In genomic region chr15:67824157-67824899, GRCh38 we compare ENCODE assay signal across 13 cellular contexts. TPM values are rescaled to one million over a fixed set of nuclear protein-coding genes. Genes with fewer than 3 reads are reported as not detected.
DNase-seq lines count a peak whose midpoint lies in the region; ATAC-seq and TF ChIP-seq lines count a peak whose summit lies in the region.
"Had no signal": no experiment of that assay in that cellular context is flagged by ENCODE, and none has a peak within 500 bp of the region (broad histone marks: within the 10 kb centered on the region; RNA-seq: fewer than 3 reads in every experiment).

No MANE protein-coding gene starts in this region.

- no peaks in the 10 kb centered on the region for H3K36me3 Mint-ChIP-seq in CD8-positive, alpha-beta memory T cell
- peaks cover 10% of the 10 kb centered on the region for H3K36me3 Mint-ChIP-seq in activated CD8-positive, alpha-beta T cell treated with anti-CD3 and anti-CD28 coated beads, Interleukin-2, amount 10 ng/mL, durations not matched to agents 7 days and 5 days (ENCODE audit: low read depth)
- no peaks in the 10 kb centered on the region for H3K36me3 Mint-ChIP-seq in natural killer cell treated with Interleukin-12 subunit alpha and Interleukin-12 subunit beta and Interleukin-15 and Interleukin-18, amount 100 ng/mL, for 72 hours

- no peaks in the 10 kb centered on the region for H3K36me3 ChIP-seq in CD8-positive, alpha-beta memory T cell (ENCODE audit: insufficient read depth, low read length)
- H3K36me3 ChIP-seq in H7 (replicated peaks; ENCODE audit: control insufficient read depth, insufficient read depth, low read length), result no peaks in the 10 kb centered on the region
- H3K36me3 ChIP-seq: cardiac muscle cell, Peyer's patch had no signal

- DNase-seq in CD8-positive, alpha-beta memory T cell, result no peak
- DNase-seq in H7 (peak; percentile 77), foreskin fibroblast (no peak), medulla oblongata (ENCODE audit: extremely low spot score) (no peak)
- DNase-seq in activated CD8-positive, alpha-beta T cell treated with anti-CD3 and anti-CD28 coated beads, Interleukin-2, amount 10 ng/mL, durations not matched to agents 7 days and 5 days, result no peak
- DNase-seq in natural killer cell treated with Interleukin-12 subunit alpha and Interleukin-12 subunit beta and Interleukin-15 and Interleukin-18, amount 100 ng/mL, for 72 hours (ENCODE audit: low spot score), result no peak
- DNase-seq: GDM1, NCI-H1436 treated with DMSO at 0.1 percent for 48 hours had no signal

- POLR2A ChIA-PET in CD8-positive, alpha-beta memory T cell (lab: Charles Lee), result interaction anchor here (0.6 kb wide), 1 partner anchor 12 kb away, joined by 3 read pairs; no protein-coding TSS in a partner anchor
- POLR2A ChIA-PET in activated CD8-positive, alpha-beta T cell treated with anti-CD3 and anti-CD28 coated beads, Interleukin-2, amount 10 ng/mL, durations not matched to agents 7 days and 5 days (lab: Charles Lee), result interaction anchor here (0.6 to 1.1 kb wide), 2 partner anchors 282 to 286 kb away, joined by 3 to 4 read pairs; partner anchors contain the start of gene MAP2K5

- CTCF ChIA-PET in CD8-positive, alpha-beta memory T cell (lab: Charles Lee), result interaction anchor here (0.6 to 1.9 kb wide), 3 partner anchors 12 to 44 kb away, joined by 3 to 6 read pairs (median 3); no protein-coding TSS in a partner anchor
- CTCF ChIA-PET in activated CD8-positive, alpha-beta T cell treated with anti-CD3 and anti-CD28 coated beads, Interleukin-2, amount 10 ng/mL, durations not matched to agents 7 days and 5 days (lab: Charles Lee), result interaction anchor here (0.8 to 2.6 kb wide), 5 partner anchors 12 to 367 kb away, joined by 3 to 15 read pairs (median 7); no protein-coding TSS in a partner anchor

- H3K4me3 ChIP-seq in CD8-positive, alpha-beta memory T cell (ENCODE audit: low read length), result no peak overlapping the region
- no peak overlapping the region for H3K4me3 ChIP-seq in H7 (ENCODE audit: insufficient read depth, low read depth, low read length)
- H3K4me3 ChIP-seq in foreskin fibroblast (ENCODE audit: low read depth in 1 of 2, low read length in 2 of 2), result no peak overlapping the region
- H3K4me3 ChIP-seq: cardiac muscle cell had no signal

- H3K9me3 Mint-ChIP-seq in CD8-positive, alpha-beta memory T cell, result peaks cover 0 to 2% (median 0%) of the 10 kb centered on the region in 5 donors
- no peaks in the 10 kb centered on the region for H3K9me3 Mint-ChIP-seq in activated CD8-positive, alpha-beta T cell treated with anti-CD3 and anti-CD28 coated beads, Interleukin-2, amount 10 ng/mL, durations not matched to agents 7 days and 5 days (ENCODE audit: insufficient read depth)
- no peaks in the 10 kb centered on the region for H3K9me3 Mint-ChIP-seq in natural killer cell treated with Interleukin-12 subunit alpha and Interleukin-12 subunit beta and Interleukin-15 and Interleukin-18, amount 100 ng/mL, for 72 hours

- peaks cover 38 to 71% (median 49%) of the 10 kb centered on the region in 3 donors for H3K4me1 Mint-ChIP-seq in CD8-positive, alpha-beta memory T cell
- H3K4me1 Mint-ChIP-seq in activated CD8-positive, alpha-beta T cell treated with anti-CD3 and anti-CD28 coated beads, Interleukin-2, amount 10 ng/mL, durations not matched to agents 7 days and 5 days (ENCODE audit: low read depth), result peaks cover 40% of the 10 kb centered on the region
- H3K4me1 Mint-ChIP-seq in natural killer cell treated with Interleukin-12 subunit alpha and Interleukin-12 subunit beta and Interleukin-15 and Interleukin-18, amount 100 ng/mL, for 72 hours (ENCODE audit: low read depth in 2 of 2), result peaks cover 25 to 28% of the 10 kb centered on the region in 2 donors

- H3K27me3 ChIP-seq in CD8-positive, alpha-beta memory T cell (ENCODE audit: insufficient read depth, low read length, poor library complexity, severe bottlenecking), result peaks cover 51% of the 10 kb centered on the region
- peaks cover 99% of the 10 kb centered on the region for H3K27me3 ChIP-seq in H7 (ENCODE audit: control insufficient read depth, insufficient read depth, low read length)

- no peak overlapping the region for H3K27ac ChIP-seq in CD8-positive, alpha-beta memory T cell (ENCODE audit: low read depth, low read length)
- H3K27ac ChIP-seq: cardiac muscle cell, Peyer's patch had no signal

- H3K27ac Mint-ChIP-seq in CD8-positive, alpha-beta memory T cell, result peak overlapping the region in 3 of 8 donors; percentile 7 to 84 (median 8)
- no peak overlapping the region for H3K27ac Mint-ChIP-seq in activated CD8-positive, alpha-beta T cell treated with anti-CD3 and anti-CD28 coated beads, Interleukin-2, amount 10 ng/mL, durations not matched to agents 7 days and 5 days
- peak overlapping the region in 1 of 2 donors; percentile 34 for H3K27ac Mint-ChIP-seq in natural killer cell treated with Interleukin-12 subunit alpha and Interleukin-12 subunit beta and Interleukin-15 and Interleukin-18, amount 100 ng/mL, for 72 hours

- TF ChIP-seq CTCF in foreskin fibroblast (IDR thresholded peaks at IDR 0.05; ENCODE audit: low read depth, low read length), result no peak

- H3K27me3 Mint-ChIP-seq in CD8-positive, alpha-beta memory T cell, result peaks cover 66 to 77% of the 10 kb centered on the region in 2 donors
- H3K27me3 Mint-ChIP-seq in activated CD8-positive, alpha-beta T cell treated with anti-CD3 and anti-CD28 coated beads, Interleukin-2, amount 10 ng/mL, durations not matched to agents 7 days and 5 days (ENCODE audit: low read depth), result peaks cover 75% of the 10 kb centered on the region
- peaks cover 42 to 55% of the 10 kb centered on the region in 2 donors for H3K27me3 Mint-ChIP-seq in natural killer cell treated with Interleukin-12 subunit alpha and Interleukin-12 subunit beta and Interleukin-15 and Interleukin-18, amount 100 ng/mL, for 72 hours

- peak overlapping the region; percentile 77 to 86 (median 83) for H3K4me3 Mint-ChIP-seq in CD8-positive, alpha-beta memory T cell
- peak overlapping the region; percentile 56 for H3K4me3 Mint-ChIP-seq in activated CD8-positive, alpha-beta T cell treated with anti-CD3 and anti-CD28 coated beads, Interleukin-2, amount 10 ng/mL, durations not matched to agents 7 days and 5 days
- H3K4me3 Mint-ChIP-seq in natural killer cell treated with Interleukin-12 subunit alpha and Interleukin-12 subunit beta and Interleukin-15 and Interleukin-18, amount 100 ng/mL, for 72 hours, result peak overlapping the region; percentile 71

- H3K9me3 ChIP-seq in CD8-positive, alpha-beta memory T cell (ENCODE audit: low read length), result no peaks in the 10 kb centered on the region

- no peak for ATAC-seq in activated CD8-positive, alpha-beta T cell treated with anti-CD3 and anti-CD28 coated beads, Interleukin-2, amount 10 ng/mL, durations not matched to agents 7 days and 5 days
- ATAC-seq in natural killer cell treated with Interleukin-12 subunit alpha and Interleukin-12 subunit beta and Interleukin-15 and Interleukin-18, amount 100 ng/mL, for 72 hours, result no peak
- no peak for ATAC-seq in HG02610 (IDR thresholded peaks at IDR 0.05; ENCODE audit: unreplicated experiment)

- peaks cover 21% of the 10 kb centered on the region for H3K4me1 ChIP-seq in CD8-positive, alpha-beta memory T cell (ENCODE audit: insufficient read depth, low read length)

RNA-seq across cellular contexts. Expression of gene SKOR1, which starts 1.0 kb away (rescaled TPM):
- total RNA-seq in CD8-positive, alpha-beta memory T cell, result under 1 TPM; 0.15 to 0.16 TPM
- polyA plus RNA-seq in CD8-positive, alpha-beta memory T cell, result 0.06 TPM
- 0.11 TPM in 1 of 2 replicates, not detected in the other for total RNA-seq in H7 (2014; rRNA removed; shearing (Covaris generic))
- under 1 TPM; 0.21 to 0.32 TPM for total RNA-seq in activated CD8-positive, alpha-beta T cell treated with anti-CD3 and anti-CD28 coated beads, Interleukin-2, amount 10 ng/mL, durations not matched to agents 7 days and 5 days
- total RNA-seq in natural killer cell treated with Interleukin-12 subunit alpha and Interleukin-12 subunit beta and Interleukin-15 and Interleukin-18, amount 100 ng/mL, for 72 hours, result under 1 TPM; 0.42 to 0.48 TPM
- polyA plus RNA-seq: cardiac muscle cell had no signal

RNA-seq across cellular contexts. Expression of gene RNU6-1, which starts 15.5 kb away (rescaled TPM):
- not detected for total RNA-seq in CD8-positive, alpha-beta memory T cell
- polyA plus RNA-seq in CD8-positive, alpha-beta memory T cell, result not detected
- total RNA-seq in H7 (2014; rRNA removed; shearing (Covaris generic)), result not detected in 2 replicates
- not detected for total RNA-seq in activated CD8-positive, alpha-beta T cell treated with anti-CD3 and anti-CD28 coated beads, Interleukin-2, amount 10 ng/mL, durations not matched to agents 7 days and 5 days
- not detected for total RNA-seq in natural killer cell treated with Interleukin-12 subunit alpha and Interleukin-12 subunit beta and Interleukin-15 and Interleukin-18, amount 100 ng/mL, for 72 hours
- total RNA-seq: cardiac muscle cell, left lobe of liver, Peyer's patch, pulmonary artery endothelial cell had no signal
- polyA plus RNA-seq: cardiac muscle cell had no signal
